19 cellular contexts compared by ENCODE assay signal in the genomic region with DNA sequence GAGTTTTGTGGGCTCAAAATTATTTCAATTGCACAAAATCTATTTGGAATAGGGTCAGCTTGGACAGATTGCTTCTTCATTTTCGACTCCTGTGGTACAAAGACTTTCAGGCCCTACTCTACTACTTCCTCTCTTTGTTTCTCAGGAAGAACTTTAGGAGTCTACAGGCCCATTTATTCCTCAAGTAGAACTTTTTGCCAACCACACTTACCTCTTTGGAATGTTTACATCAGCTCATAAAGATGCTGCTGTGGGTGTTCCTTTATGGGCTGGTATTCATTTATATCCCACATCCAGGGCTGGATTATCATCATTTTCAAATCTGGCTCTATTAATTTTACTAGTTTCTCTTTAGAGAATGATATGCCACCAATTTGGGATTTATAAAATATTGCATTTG. TPM values are rescaled to one million over a fixed set of nuclear protein-coding genes. Genes with fewer than 3 reads are reported as not detected.
DNase-seq lines count a peak whose midpoint lies in the region; ATAC-seq and TF ChIP-seq lines count a peak whose summit lies in the region.
"Had no signal": no experiment of that assay in that cellular context is flagged by ENCODE, and none has a peak within 500 bp of the region (broad histone marks: within the 10 kb centered on the region; RNA-seq: fewer than 3 reads in every experiment).

No MANE protein-coding gene starts in this region.

- H3K27me3 ChIP-seq in neuronal stem cell (ENCODE audit: control insufficient read depth in 3 of 3, insufficient read depth in 3 of 3, low read depth in 1 of 3, low read length in 3 of 3), result no peaks in the 10 kb centered on the region
- H3K27me3 ChIP-seq in Karpas-422 (ENCODE audit: low read length), result no peaks in the 10 kb centered on the region
- H3K27me3 ChIP-seq: BE2C had no signal

- H3K18ac ChIP-seq in neuronal stem cell (ENCODE audit: low read length), result no peak overlapping the region

- no CpG with 5 or more reads among the region's 1 CpG for WGBS in neuronal stem cell (ENCODE audit: extremely low coverage in 2 of 2, insufficient read length in 2 of 2, insufficient replicate concordance in 1 of 2), 2 donors

- no peak overlapping the region for H2AK5ac ChIP-seq in neuronal stem cell (ENCODE audit: low read depth, low read length)

- H3K9me3 ChIP-seq in neuronal stem cell (replicated peaks in 1 of 2; ENCODE audit: control insufficient read depth in 2 of 2, insufficient read depth in 1 of 2, low read depth in 1 of 2, low read length in 2 of 2) (no peaks in the 10 kb centered on the region), Karpas-422 (ENCODE audit: low read length) (no peaks in the 10 kb centered on the region)
- H3K9me3 ChIP-seq: BE2C had no signal

- no peak overlapping the region for H3K23ac ChIP-seq in neuronal stem cell (ENCODE audit: low read depth, low read length, poor library complexity)

- in situ Hi-C loops in astrocyte of the spinal cord (cut with HindIII; ENCODE audit: low sequenced_read_pairs), result no loop called here

- no peaks in the 10 kb centered on the region for H3K79me2 ChIP-seq in Karpas-422 (ENCODE audit: low read length)

- H2AFZ ChIP-seq in neuronal stem cell (ENCODE audit: low read length) (no peak overlapping the region), Karpas-422 (ENCODE audit: low read length) (no peak overlapping the region)
- H2AFZ ChIP-seq: PC-9 had no signal

- no peak overlapping the region for H2BK12ac ChIP-seq in neuronal stem cell (ENCODE audit: low read length)

- no peaks in the 10 kb centered on the region for H3K9me2 ChIP-seq in Karpas-422 (replicated peaks; ENCODE audit: insufficient read depth, low read length)

- no peak overlapping the region for H4K91ac ChIP-seq in neuronal stem cell (ENCODE audit: low read depth, low read length, poor library complexity)

- no peaks in the 10 kb centered on the region for H3K4me1 ChIP-seq in neuronal stem cell (ENCODE audit: control insufficient read depth in 2 of 2, insufficient read depth in 1 of 2, low read depth in 1 of 2, low read length in 2 of 2)
- H3K4me1 ChIP-seq in Karpas-422 (ENCODE audit: low read length), result no peaks in the 10 kb centered on the region
- H3K4me1 ChIP-seq: BE2C had no signal

- H3K4me2 ChIP-seq in neuronal stem cell (ENCODE audit: insufficient read depth, low read length, poor library complexity, severe bottlenecking), result no peak overlapping the region
- no peak overlapping the region for H3K4me2 ChIP-seq in Karpas-422 (ENCODE audit: low read depth, low read length, poor library complexity, severe bottlenecking)
- H3K4me2 ChIP-seq: PC-9 had no signal

- peaks cover 2% of the 10 kb centered on the region for H3K79me1 ChIP-seq in neuronal stem cell (ENCODE audit: low read depth, low read length)

- TF ChIP-seq CTCF in astrocyte of the spinal cord (IDR thresholded peaks at IDR 0.05; ENCODE audit: low read depth, low read length), result no peak

- H3K4ac ChIP-seq in neuronal stem cell (ENCODE audit: low read length), result no peak overlapping the region

- H3K27ac ChIP-seq in neuronal stem cell (replicated peaks; ENCODE audit: low read length), result no peak overlapping the region
- no peak overlapping the region for H3K27ac ChIP-seq in Karpas-422 (ENCODE audit: low read length)
- H3K27ac ChIP-seq: PC-9, SK-N-MC had no signal

- no peak overlapping the region for H2BK15ac ChIP-seq in neuronal stem cell (ENCODE audit: low read length)

- no peak overlapping the region for H2BK5ac ChIP-seq in neuronal stem cell (ENCODE audit: low read length)

- no peaks in the 10 kb centered on the region for H3K36me3 ChIP-seq in neuronal stem cell (replicated peaks in 1 of 2; ENCODE audit: control insufficient read depth in 2 of 2, insufficient read depth in 2 of 2, low read length in 2 of 2)
- H3K36me3 ChIP-seq in Karpas-422 (ENCODE audit: insufficient read depth, low read length), result no peaks in the 10 kb centered on the region
- H3K36me3 ChIP-seq: BE2C had no signal

- ATAC-seq in HG03342 (IDR thresholded peaks at IDR 0.05; ENCODE audit: unreplicated experiment) (no peak), HG02642 (IDR thresholded peaks at IDR 0.05; ENCODE audit: poor library complexity, unreplicated experiment) (no peak)
- ATAC-seq: CD8-positive, alpha-beta T cell; Right ventricle myocardium inferior had no signal

- no peaks in the 10 kb centered on the region for H4K20me1 ChIP-seq in Karpas-422 (ENCODE audit: insufficient read depth, low read depth, low read length)

- no peak overlapping the region for H3K9ac ChIP-seq in neuronal stem cell (ENCODE audit: low read depth, low read length, poor library complexity)
- H3K9ac ChIP-seq in Karpas-422 (ENCODE audit: low read length), result no peak overlapping the region

- DNase-seq in CD1c-positive myeloid dendritic cell (ENCODE audit: extremely low spot score) (peak; percentile 32), HS-5 (ENCODE audit: low read depth) (peak; percentile 20), astrocyte of the spinal cord (ENCODE audit: low read depth, low spot score) (peak; percentile 21), iris pigment epithelial cell (ENCODE audit: low read depth) (peak; percentile 23), neuronal stem cell (ENCODE audit: low spot score) (no peak), Karpas-422 (no peak)
- DNase-seq: BE2C; CD8-positive, alpha-beta T cell; H7; NCI-H1048; NCI-H146; NCI-H345; NCI-H69; PC-9 had no signal

- no peak overlapping the region for H2BK120ac ChIP-seq in neuronal stem cell (ENCODE audit: low read depth, low read length)

- H3K4me3 ChIP-seq in astrocyte of the spinal cord (ENCODE audit: low read depth, low read length) (no peak overlapping the region), neuronal stem cell (ENCODE audit: low read length in 2 of 2) (no peak overlapping the region), Karpas-422 (ENCODE audit: low read length) (no peak overlapping the region)
- H3K4me3 ChIP-seq: PC-9, SK-N-MC had no signal

- no peak overlapping the region for H3K14ac ChIP-seq in neuronal stem cell (ENCODE audit: low read length)

- H4K8ac ChIP-seq in neuronal stem cell (ENCODE audit: low read depth, low read length), result no peak overlapping the region

RNA-seq across cellular contexts. Expression of a gene that starts 46.3 kb away (rescaled TPM):
- not detected for polyA plus RNA-seq in neuronal stem cell (2013, experiment 1 of 2)
- polyA plus RNA-seq in neuronal stem cell (2013, experiment 2 of 2), result 0.01 TPM
- not detected in 2 replicates for total RNA-seq in Karpas-422 (2014; rRNA removed; shearing (Covaris generic); ENCODE audit: low replicate concordance)
- total RNA-seq: A673; CD8-positive, alpha-beta T cell; H7; Right ventricle myocardium inferior had no signal

Comparison
In these comparisons a context has a peak if more than half of its experiments do, and no peak if none do; other contexts are left out.
1. DNase-seq: peak in CD1c-positive myeloid dendritic cell (single experiment), HS-5 (single experiment), astrocyte of the spinal cord (single experiment) and iris pigment epithelial cell (single experiment); none in neuronal stem cell (single experiment) and Karpas-422 (single experiment).